7 cellular contexts compared by ENCODE assay signal in genomic region chr3:19668163-19668562, GRCh38.
"Had no signal": no experiment of that assay in that cellular context is flagged by ENCODE, and none has a peak within 500 bp of the region (broad histone marks: within the 10 kb centered on the region; RNA-seq: fewer than 3 reads in every experiment).

No MANE protein-coding gene starts in this region.

- ATAC-seq: HepG2 had no signal

- H3K4me3 Mint-ChIP-seq: H9, IgD-negative memory B cell had no signal

- H3K4me1 Mint-ChIP-seq: IgD-negative memory B cell had no signal

- H3K4me3 ChIP-seq: GM23248 had no signal

- DNase-seq: GM23248, H9, HCEC 1CT, KBM-7 had no signal

- H3K27ac ChIP-seq: GM23248, HL-60 had no signal

- H3K9me3 Mint-ChIP-seq: H9, IgD-negative memory B cell had no signal

- H3K27me3 Mint-ChIP-seq: IgD-negative memory B cell had no signal

- H3K27ac Mint-ChIP-seq: H9, IgD-negative memory B cell had no signal
